ENCODE assay signal across 10 cellular contexts in the genomic region with DNA sequence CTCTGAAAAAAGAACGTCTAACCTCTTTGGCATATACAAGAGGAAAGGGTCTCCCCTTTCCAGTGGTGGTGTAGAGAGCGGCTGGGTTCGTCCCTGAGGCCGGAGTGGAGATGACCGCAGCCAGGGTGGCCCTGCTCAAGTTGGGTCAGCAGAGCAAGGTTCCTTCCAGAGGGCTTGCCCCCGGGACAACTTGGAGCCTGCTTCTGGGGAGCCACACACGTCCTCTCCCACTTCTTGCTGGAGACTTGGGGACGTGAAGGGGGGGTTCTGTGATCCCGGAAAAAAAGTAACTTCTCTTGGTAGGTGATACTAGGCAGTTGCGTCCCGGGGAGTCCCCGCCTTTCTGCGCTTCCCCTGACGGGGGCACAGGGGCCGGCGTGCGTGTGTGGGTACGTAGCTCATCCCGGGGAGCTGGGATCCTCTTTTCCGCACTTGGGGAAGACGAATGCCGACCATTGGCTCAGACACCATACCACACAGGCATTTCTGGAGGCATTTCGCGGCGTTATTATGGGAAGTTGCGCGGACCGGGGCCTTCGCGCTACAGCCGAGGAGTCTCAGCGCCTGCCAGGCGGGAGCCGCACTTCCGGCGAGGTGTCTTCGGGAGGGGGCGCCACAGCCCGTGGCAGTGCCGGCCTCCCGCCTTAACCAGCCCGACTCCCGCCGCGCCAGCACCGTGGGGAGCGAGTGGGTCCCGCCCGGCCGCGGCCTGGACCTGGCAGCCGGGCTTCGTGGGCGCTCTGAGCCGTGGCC. TPM values are rescaled to one million over a fixed set of nuclear protein-coding genes. Genes with fewer than 3 reads are reported as not detected.
A peak's percentile ranks its signal among the peaks of the same experiment; 100 is the strongest.
DNase-seq lines count a peak whose midpoint lies in the region; ATAC-seq and TF ChIP-seq lines count a peak whose summit lies in the region.
"Had no signal": no experiment of that assay in that cellular context is flagged by ENCODE, and none has a peak within 500 bp of the region (broad histone marks: within the 10 kb centered on the region; RNA-seq: fewer than 3 reads in every experiment).

No MANE protein-coding gene starts in this region.

- H3K4me3 Mint-ChIP-seq in WTC11 = peak overlapping the region; percentile 72
- H3K4me3 Mint-ChIP-seq: memory B cell, T-helper 17 cell had no signal

- POLR2A ChIA-PET in WTC11 (lab: Charles Lee) = no interaction called here

- H3K27me3 ChIP-seq in iPS-15b (ENCODE audit: control insufficient read depth, insufficient read depth, low read length) (peaks cover 99% of the 10 kb centered on the region), sigmoid colon (peaks cover 36 to 87% (median 50%) of the 10 kb centered on the region in 3 donors)

- TF ChIP-seq CTCF in GM13977 (IDR thresholded peaks at IDR 0.05; ENCODE audit: extremely low read depth, insufficient read depth, missing control alignments) (no peak), WTC11 (IDR thresholded peaks at IDR 0.05) (no peak), sigmoid colon (IDR thresholded peaks at IDR 0.05) (no peak)

- H3K9me3 Mint-ChIP-seq in WTC11 = no peaks in the 10 kb centered on the region
- H3K9me3 Mint-ChIP-seq: memory B cell had no signal

- no peak for TF ChIP-seq EP300 in sigmoid colon (IDR thresholded peaks at IDR 0.05)

- intact Hi-C loops in sigmoid colon (cut with DNase I) = no loop called here

- CTCF ChIA-PET in WTC11 (lab: Charles Lee) = interaction anchor here (0.6 to 6.8 kb wide), 18 partner anchors 10 to 506 kb away, joined by 3 to 79 read pairs (median 8); no protein-coding TSS in a partner anchor

- no peaks in the 10 kb centered on the region for H3K4me1 ChIP-seq in iPS-15b (ENCODE audit: control insufficient read depth, insufficient read depth, low read length)
- H3K4me1 ChIP-seq in sigmoid colon = peaks cover 0 to 21% (median 17%) of the 10 kb centered on the region in 4 donors

- peaks cover 8% of the 10 kb centered on the region for H3K4me1 Mint-ChIP-seq in WTC11
- H3K4me1 Mint-ChIP-seq: memory B cell had no signal

- in situ Hi-C loops in GM13977 (cut with MboI; ENCODE audit: low pct_unique_long_range_greater_than_20kb, low sequenced_read_pairs, unreplicated experiment) = no loop called here

- H3K9ac ChIP-seq in iPS-15b (ENCODE audit: low read depth, low read length) = no peak overlapping the region

- no peak for TF ChIP-seq POLR2A in sigmoid colon (IDR thresholded peaks at IDR 0.05)

- no peaks in the 10 kb centered on the region for H3K9me3 ChIP-seq in iPS-15b (ENCODE audit: control insufficient read depth, insufficient read depth, low read length)
- H3K9me3 ChIP-seq in sigmoid colon = peaks cover 0 to 4% (median 0%) of the 10 kb centered on the region in 4 donors

- H3K27ac Mint-ChIP-seq in WTC11 = no peak overlapping the region
- H3K27ac Mint-ChIP-seq: memory B cell, T-helper 17 cell had no signal

- no peaks in the 10 kb centered on the region for H3K36me3 Mint-ChIP-seq in WTC11
- H3K36me3 Mint-ChIP-seq: memory B cell had no signal

- WGBS in sigmoid colon, 2 donors = 5 to 8% methylated on average over 55 of the region's 55 CpGs

- peak overlapping the region; percentile 50 for H3K4me3 ChIP-seq in iPS-15b (ENCODE audit: low read depth, low read length)
- H3K4me3 ChIP-seq in sigmoid colon = peak overlapping the region; percentile 6 to 42 (median 32)

- H3K36me3 ChIP-seq in iPS-15b (ENCODE audit: control insufficient read depth, insufficient read depth, low read length) (no peaks in the 10 kb centered on the region), sigmoid colon (no peaks in the 10 kb centered on the region)

- peak; percentile 55 for ATAC-seq in WTC11
- ATAC-seq: T-helper 17 cell had no signal

- peaks cover 100% of the 10 kb centered on the region for H3K27me3 Mint-ChIP-seq in WTC11 (ENCODE audit: low read depth)

- peak; percentile 25 for DNase-seq in GM13977 (ENCODE audit: low spot score)
- peak; percentile 57 for DNase-seq in WTC11 (ENCODE audit: low spot score)
- DNase-seq in sigmoid colon = no peak
- DNase-seq in NCI-H82 treated with DMSO at 0.1 percent for 48 hours (lab: John Stamatoyannopoulos, UW; ENCODE audit: unreplicated experiment) = no peak
- DNase-seq in NCI-H1694 treated with DMSO at 0.1 percent for 48 hours (lab: John Stamatoyannopoulos, UW) = no peak
- no peak for DNase-seq in glomerular visceral epithelial cell (ENCODE audit: extremely low spot score)
- DNase-seq in middle frontal gyrus (ENCODE audit: extremely low spot score, low spot score) = no peak
- DNase-seq: T-helper 17 cell had no signal

- no peak overlapping the region for H3K27ac ChIP-seq in sigmoid colon

TF ChIP-seq in WTC11, 78 proteins besides CTCF, POLR2A, EP300 and RAD21:
- TF ChIP-seq ZNF671 (CRISPR knock-in tag; IDR thresholded peaks at IDR 0.05) (no peak), TP53 (CRISPR knock-in tag; IDR thresholded peaks at IDR 0.05) (no peak), FOXK1 (CRISPR knock-in tag; IDR thresholded peaks at IDR 0.05) (0 out of 2 replicates have a peak, but pooled peaks have one; percentile 41)
- TF ChIP-seq, protein P1, sequence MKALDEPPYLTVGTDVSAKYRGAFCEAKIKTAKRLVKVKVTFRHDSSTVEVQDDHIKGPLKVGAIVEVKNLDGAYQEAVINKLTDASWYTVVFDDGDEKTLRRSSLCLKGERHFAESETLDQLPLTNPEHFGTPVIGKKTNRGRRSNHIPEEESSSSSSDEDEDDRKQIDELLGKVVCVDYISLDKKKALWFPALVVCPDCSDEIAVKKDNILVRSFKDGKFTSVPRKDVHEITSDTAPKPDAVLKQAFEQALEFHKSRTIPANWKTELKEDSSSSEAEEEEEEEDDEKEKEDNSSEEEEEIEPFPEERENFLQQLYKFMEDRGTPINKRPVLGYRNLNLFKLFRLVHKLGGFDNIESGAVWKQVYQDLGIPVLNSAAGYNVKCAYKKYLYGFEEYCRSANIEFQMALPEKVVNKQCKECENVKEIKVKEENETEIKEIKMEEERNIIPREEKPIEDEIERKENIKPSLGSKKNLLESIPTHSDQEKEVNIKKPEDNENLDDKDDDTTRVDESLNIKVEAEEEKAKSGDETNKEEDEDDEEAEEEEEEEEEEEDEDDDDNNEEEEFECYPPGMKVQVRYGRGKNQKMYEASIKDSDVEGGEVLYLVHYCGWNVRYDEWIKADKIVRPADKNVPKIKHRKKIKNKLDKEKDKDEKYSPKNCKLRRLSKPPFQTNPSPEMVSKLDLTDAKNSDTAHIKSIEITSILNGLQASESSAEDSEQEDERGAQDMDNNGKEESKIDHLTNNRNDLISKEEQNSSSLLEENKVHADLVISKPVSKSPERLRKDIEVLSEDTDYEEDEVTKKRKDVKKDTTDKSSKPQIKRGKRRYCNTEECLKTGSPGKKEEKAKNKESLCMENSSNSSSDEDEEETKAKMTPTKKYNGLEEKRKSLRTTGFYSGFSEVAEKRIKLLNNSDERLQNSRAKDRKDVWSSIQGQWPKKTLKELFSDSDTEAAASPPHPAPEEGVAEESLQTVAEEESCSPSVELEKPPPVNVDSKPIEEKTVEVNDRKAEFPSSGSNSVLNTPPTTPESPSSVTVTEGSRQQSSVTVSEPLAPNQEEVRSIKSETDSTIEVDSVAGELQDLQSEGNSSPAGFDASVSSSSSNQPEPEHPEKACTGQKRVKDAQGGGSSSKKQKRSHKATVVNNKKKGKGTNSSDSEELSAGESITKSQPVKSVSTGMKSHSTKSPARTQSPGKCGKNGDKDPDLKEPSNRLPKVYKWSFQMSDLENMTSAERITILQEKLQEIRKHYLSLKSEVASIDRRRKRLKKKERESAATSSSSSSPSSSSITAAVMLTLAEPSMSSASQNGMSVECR (CRISPR knock-in tag; IDR thresholded peaks at IDR 0.05; ENCODE audit: borderline replicate concordance) = 0 out of 2 replicates have a peak, but pooled peaks have one; percentile 70
- TF ChIP-seq, protein P2, sequence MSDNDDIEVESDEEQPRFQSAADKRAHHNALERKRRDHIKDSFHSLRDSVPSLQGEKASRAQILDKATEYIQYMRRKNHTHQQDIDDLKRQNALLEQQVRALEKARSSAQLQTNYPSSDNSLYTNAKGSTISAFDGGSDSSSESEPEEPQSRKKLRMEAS (CRISPR knock-in tag; IDR thresholded peaks at IDR 0.05) = peak; percentile 67; the same call in 1 of the 2 replicates

RNA-seq across cellular contexts. Expression of a gene that starts 14.8 kb away (rescaled TPM):
- total RNA-seq in WTC11 (2021) (not detected in 3 replicates), sigmoid colon (1 to 10 TPM in 2 of 4 donors, under 1 TPM in 1, not detected in 1; 0.28 to 1.2 (median 1.1) TPM)
- under 1 TPM in 2 of 3 donors, not detected in 1; under 0.01 to 0.07 TPM for polyA plus RNA-seq in sigmoid colon

Comparison
In these comparisons a context has a peak if more than half of its experiments do, and no peak if none do; other contexts are left out.
1. DNase-seq: peak in GM13977 (single experiment) and WTC11 (single experiment); none in sigmoid colon (single experiment), NCI-H82 treated with DMSO at 0.1 percent for 48 hours (single experiment), NCI-H1694 treated with DMSO at 0.1 percent for 48 hours (single experiment), glomerular visceral epithelial cell (single experiment) and middle frontal gyrus (single experiment).